17 cellular contexts compared by ENCODE assay signal in the genomic region with DNA sequence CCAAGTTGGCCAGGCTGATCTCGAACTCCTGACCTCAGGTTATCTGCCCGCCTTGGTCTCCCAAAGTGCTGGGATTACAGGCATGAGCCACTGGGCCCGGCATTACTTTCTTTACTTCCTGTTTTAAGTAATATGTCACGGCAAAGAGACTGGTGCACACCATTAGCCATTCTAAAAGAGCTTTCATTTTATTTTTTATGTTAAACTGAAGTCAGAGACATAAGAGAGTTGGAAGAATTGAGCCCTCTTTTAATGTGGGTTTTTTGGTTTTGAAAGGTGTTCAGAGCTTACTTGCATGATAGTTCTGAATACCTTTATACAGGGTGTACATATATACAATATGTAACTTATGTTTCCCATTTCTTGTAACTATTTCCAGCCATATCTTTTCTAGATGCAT. TPM values are rescaled to one million over a fixed set of nuclear protein-coding genes. Genes with fewer than 3 reads are reported as not detected.
DNase-seq lines count a peak whose midpoint lies in the region; ATAC-seq and TF ChIP-seq lines count a peak whose summit lies in the region.
"Had no signal": no experiment of that assay in that cellular context is flagged by ENCODE, and none has a peak within 500 bp of the region (broad histone marks: within the 10 kb centered on the region; RNA-seq: fewer than 3 reads in every experiment).

No MANE protein-coding gene starts in this region.

- peaks cover 11 to 49% of the 10 kb centered on the region in 2 donors for H3K36me3 Mint-ChIP-seq in activated T-cell treated with anti-CD3 and anti-CD28 coated beads, Interleukin-2, amount 50 U/mL, for 72 hours (ENCODE audit: insufficient read depth in 2 of 2)
- no peaks in the 10 kb centered on the region for H3K36me3 Mint-ChIP-seq in CD8-positive, alpha-beta T cell
- H3K36me3 Mint-ChIP-seq in T-cell = no peaks in the 10 kb centered on the region
- H3K36me3 Mint-ChIP-seq in effector memory CD8-positive, alpha-beta T cell (ENCODE audit: insufficient read depth) = peaks cover 5% of the 10 kb centered on the region

- H3K27me3 Mint-ChIP-seq in activated T-cell treated with anti-CD3 and anti-CD28 coated beads, Interleukin-2, amount 50 U/mL, for 72 hours (ENCODE audit: low read depth) = no peaks in the 10 kb centered on the region
- no peaks in the 10 kb centered on the region for H3K27me3 Mint-ChIP-seq in CD8-positive, alpha-beta T cell (ENCODE audit: low read depth)
- no peaks in the 10 kb centered on the region for H3K27me3 Mint-ChIP-seq in T-cell
- no peaks in the 10 kb centered on the region for H3K27me3 Mint-ChIP-seq in effector memory CD8-positive, alpha-beta T cell

- no peaks in the 10 kb centered on the region for H3K9me3 ChIP-seq in CD8-positive, alpha-beta T cell (ENCODE audit: low read length)
- H3K9me3 ChIP-seq in upper lobe of right lung = no peaks in the 10 kb centered on the region

- H3K4me1 ChIP-seq in CD8-positive, alpha-beta T cell (ENCODE audit: insufficient read depth, low read length) = no peaks in the 10 kb centered on the region
- no peaks in the 10 kb centered on the region for H3K4me1 ChIP-seq in upper lobe of right lung

- POLR2A ChIA-PET in CD8-positive, alpha-beta T cell (lab: Charles Lee) = no interaction called here
- POLR2A ChIA-PET in T-cell (lab: Charles Lee) = interaction anchor here in 1 of 2 donors (0.6 kb wide), 1 partner anchor 43 kb away, joined by 3 read pairs; no protein-coding TSS in a partner anchor

- DNase-seq in activated T-cell treated with anti-CD3 and anti-CD28 coated beads, Interleukin-2, amount 50 U/mL, for 72 hours = no peak
- DNase-seq in activated T-cell treated with anti-CD3 and anti-CD28 coated beads for 4 hours (no peak), T-cell (no peak), upper lobe of right lung (no peak)
- no peak for DNase-seq in CD8-positive, alpha-beta T cell
- no peak for DNase-seq in effector memory CD8-positive, alpha-beta T cell
- DNase-seq: C1 segment of cervical spinal cord; DMS53; H9; NCI-H1436; NCI-H2029; NCI-H2171 treated with DMSO at 0.1 percent for 48 hours; NCI-H446 treated with DMSO at 0.1 percent for 48 hours; NK-92 treated with Interleukin-12 subunit alpha and Interleukin-12 subunit beta, amount 100 ng/mL, for 24 hours; SHP77 treated with DMSO at 0.1 percent for 48 hours had no signal

- H3K27ac Mint-ChIP-seq in activated T-cell treated with anti-CD3 and anti-CD28 coated beads, Interleukin-2, amount 50 U/mL, for 72 hours = no peak overlapping the region
- peak overlapping the region; percentile 49 for H3K27ac Mint-ChIP-seq in CD8-positive, alpha-beta T cell
- peak overlapping the region; percentile 61 to 82 for H3K27ac Mint-ChIP-seq in T-cell
- peak overlapping the region; percentile 51 to 75 for H3K27ac Mint-ChIP-seq in effector memory CD8-positive, alpha-beta T cell
- H3K27ac Mint-ChIP-seq: H9 had no signal

- H3K9me3 Mint-ChIP-seq in activated T-cell treated with anti-CD3 and anti-CD28 coated beads, Interleukin-2, amount 50 U/mL, for 72 hours = peaks cover 0 to 1% of the 10 kb centered on the region in 2 donors
- no peaks in the 10 kb centered on the region for H3K9me3 Mint-ChIP-seq in CD8-positive, alpha-beta T cell
- H3K9me3 Mint-ChIP-seq in T-cell = no peaks in the 10 kb centered on the region
- no peaks in the 10 kb centered on the region for H3K9me3 Mint-ChIP-seq in effector memory CD8-positive, alpha-beta T cell
- H3K9me3 Mint-ChIP-seq: H9 had no signal

- no peaks in the 10 kb centered on the region for H3K36me3 ChIP-seq in CD8-positive, alpha-beta T cell (ENCODE audit: insufficient read depth, low read length)
- no peaks in the 10 kb centered on the region for H3K36me3 ChIP-seq in upper lobe of right lung

- H3K27me3 ChIP-seq in CD8-positive, alpha-beta T cell (ENCODE audit: insufficient read depth, low read length) = no peaks in the 10 kb centered on the region
- H3K27me3 ChIP-seq in upper lobe of right lung = no peaks in the 10 kb centered on the region

- no peak overlapping the region for H3K4me3 ChIP-seq in CD8-positive, alpha-beta T cell (ENCODE audit: low read depth, low read length)
- H3K4me3 ChIP-seq in upper lobe of right lung = no peak overlapping the region

- CTCF ChIA-PET in CD8-positive, alpha-beta T cell (lab: Charles Lee) = interaction anchor here (1.3 kb wide), 1 partner anchor 15 kb away, joined by 3 read pairs; no protein-coding TSS in a partner anchor
- CTCF ChIA-PET in T-cell (lab: Charles Lee) = interaction anchor here in 1 of 2 donors (0.7 to 1.2 kb wide), 2 partner anchors 12 to 19 kb away, joined by 3 read pairs; no protein-coding TSS in a partner anchor

- no peak for ATAC-seq in activated T-cell treated with anti-CD3 and anti-CD28 coated beads, Interleukin-2, amount 50 U/mL, for 72 hours (replicated peaks in 1 of 2)
- peak; percentile 14 for ATAC-seq in CD8-positive, alpha-beta T cell
- peak in 2 of 4 experiments; percentile 44 to 50 for ATAC-seq in T-cell (replicated peaks in 1 of 4)
- no peak for ATAC-seq in effector memory CD8-positive, alpha-beta T cell (replicated peaks)
- ATAC-seq in upper lobe of right lung = no peak
- no peak for ATAC-seq in GM21528 (IDR thresholded peaks at IDR 0.05; ENCODE audit: low FRiP score, unreplicated experiment)

- H3K27ac ChIP-seq in CD8-positive, alpha-beta T cell (ENCODE audit: low read depth, low read length) = no peak overlapping the region
- no peak overlapping the region for H3K27ac ChIP-seq in upper lobe of right lung
- H3K27ac ChIP-seq: HL-60 had no signal

- H3K4me3 Mint-ChIP-seq in activated T-cell treated with anti-CD3 and anti-CD28 coated beads, Interleukin-2, amount 50 U/mL, for 72 hours = peak overlapping the region; percentile 14 to 15
- peak overlapping the region; percentile 42 for H3K4me3 Mint-ChIP-seq in CD8-positive, alpha-beta T cell
- H3K4me3 Mint-ChIP-seq in T-cell = peak overlapping the region; percentile 25 to 52 (median 34)
- peak overlapping the region; percentile 64 to 66 for H3K4me3 Mint-ChIP-seq in effector memory CD8-positive, alpha-beta T cell
- H3K4me3 Mint-ChIP-seq: H9 had no signal

- intact Hi-C loops in CD8-positive, alpha-beta T cell (cut with DNase I, micrococcal nuclease) = no loop called here
- intact Hi-C loops in upper lobe of right lung (cut with DNase I) = no loop called here

- H3K4me1 Mint-ChIP-seq in activated T-cell treated with anti-CD3 and anti-CD28 coated beads, Interleukin-2, amount 50 U/mL, for 72 hours (ENCODE audit: low read depth) = peaks cover 15% of the 10 kb centered on the region
- peaks cover 15% of the 10 kb centered on the region for H3K4me1 Mint-ChIP-seq in CD8-positive, alpha-beta T cell (ENCODE audit: low read depth)
- H3K4me1 Mint-ChIP-seq in T-cell = peaks cover 9 to 26% (median 15%) of the 10 kb centered on the region in 3 donors
- H3K4me1 Mint-ChIP-seq in effector memory CD8-positive, alpha-beta T cell (ENCODE audit: low read depth in 2 of 2) = peaks cover 4 to 6% of the 10 kb centered on the region in 2 donors

- TF ChIP-seq CTCF in CD8-positive, alpha-beta T cell (IDR thresholded peaks at IDR 0.05) = no peak
- TF ChIP-seq CTCF in upper lobe of right lung (IDR thresholded peaks at IDR 0.05) = no peak

RNA-seq across cellular contexts. Expression of gene CENPF, which starts 14.3 kb away (rescaled TPM):
- 10 to 100 TPM; 87.2 to 96.3 TPM for total RNA-seq in activated T-cell treated with anti-CD3 and anti-CD28 coated beads, Interleukin-2, amount 50 U/mL, for 72 hours
- total RNA-seq in CD8-positive, alpha-beta T cell = 1 to 10 TPM; 1.5 to 2.0 TPM
- total RNA-seq in T-cell (1 to 10 TPM; 3.1 to 6.7 (median 4.1) TPM), upper lobe of right lung (1.5 TPM)

Comparison
In these comparisons a context has a peak if more than half of its experiments do, and no peak if none do; other contexts are left out.
1. H3K4me3 Mint-ChIP-seq: peak in every context shown above with its lines; median percentile 65 in effector memory CD8-positive, alpha-beta T cell; 42 in CD8-positive, alpha-beta T cell; 34 in T-cell; 14 in activated T-cell treated with anti-CD3 and anti-CD28 coated beads, Interleukin-2, amount 50 U/mL, for 72 hours.
2. RNA of gene CENPF, which starts 14.3 kb away (total RNA-seq): 87.2 to 96.3 TPM in activated T-cell treated with anti-CD3 and anti-CD28 coated beads, Interleukin-2, amount 50 U/mL, for 72 hours; 3.1 to 6.7 TPM in T-cell, 1.5 to 2.0 TPM in CD8-positive, alpha-beta T cell and 1.5 TPM in upper lobe of right lung (single experiment); every median in the first group is over 10 times any median in the second.